Comparison of ENCODE assay signal across 9 cellular contexts in the genomic region with DNA sequence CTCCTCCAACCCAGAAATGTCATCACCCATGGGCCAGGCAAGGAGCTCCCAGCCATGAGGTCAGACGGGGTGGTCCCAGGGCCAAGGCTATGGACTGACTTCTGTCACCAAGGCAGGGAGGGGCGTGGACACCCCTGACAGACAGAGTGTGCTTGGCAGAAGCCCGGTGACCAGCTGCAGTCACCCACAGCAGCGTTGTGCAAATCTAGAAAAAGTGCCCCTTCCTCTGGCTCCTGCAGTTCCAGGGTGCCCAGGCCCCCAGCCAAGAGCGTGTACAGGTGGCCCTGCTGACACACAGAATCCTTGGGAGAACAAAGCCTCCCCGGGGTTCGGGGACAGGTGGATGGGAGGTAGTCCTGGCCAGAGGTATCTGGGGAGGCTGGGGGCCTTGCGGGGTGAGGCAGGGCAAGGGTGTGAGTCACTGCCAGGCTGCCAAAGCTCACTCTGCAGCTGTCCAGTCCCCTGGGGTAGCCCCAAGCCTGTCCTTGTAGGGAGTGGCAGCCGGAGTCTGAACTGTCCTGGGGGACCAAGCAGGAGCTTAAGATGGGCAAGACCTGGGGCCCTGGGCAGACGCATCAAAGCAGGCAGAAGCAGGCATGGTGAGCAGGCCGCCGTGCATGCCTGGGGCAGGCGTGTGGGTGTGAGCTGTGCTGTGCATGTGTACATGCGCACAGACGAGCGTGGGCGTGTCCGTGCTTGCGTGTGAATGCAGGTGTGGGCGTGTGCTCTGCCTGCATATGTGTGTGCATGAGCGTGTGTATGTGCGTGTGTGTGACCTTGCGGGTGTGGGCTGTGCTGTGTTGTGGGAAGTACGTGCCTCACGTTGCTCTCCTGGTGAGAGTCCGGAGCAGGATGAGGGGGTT. TPM values are rescaled to one million over a fixed set of nuclear protein-coding genes. Genes with fewer than 3 reads are reported as not detected.
A peak's percentile ranks its signal among the peaks of the same experiment; 100 is the strongest.
DNase-seq lines count a peak whose midpoint lies in the region; ATAC-seq and TF ChIP-seq lines count a peak whose summit lies in the region.
"Had no signal": no experiment of that assay in that cellular context is flagged by ENCODE, and none has a peak within 500 bp of the region (broad histone marks: within the 10 kb centered on the region; RNA-seq: fewer than 3 reads in every experiment).

No MANE protein-coding gene starts in this region.

- in situ Hi-C loops in ACHN (cut with HindIII; ENCODE audit: low pct_ligation_motif_present, low pct_unique_long_range_greater_than_20kb, low sequenced_read_pairs) (no loop called here), GM13976 (cut with MboI; ENCODE audit: low sequenced_read_pairs, unreplicated experiment) (no loop called here)

- H3K27ac ChIP-seq in colonic mucosa (no peak overlapping the region), spleen (peak overlapping the region in 1 of 8 donors; percentile 98)

- H3K27me3 Mint-ChIP-seq in activated naive CD4-positive, alpha-beta T cell treated with anti-CD3 and anti-CD28 coated beads, Interleukin-2, amount 50 U/mL, for 24 hours = no peaks in the 10 kb centered on the region

- TF ChIP-seq CTCF in colonic mucosa (IDR thresholded peaks at IDR 0.05) (no peak), spleen (IDR thresholded peaks at IDR 0.05 in 8 of 11, conservative IDR thresholded peaks at IDR 0.05 in 3 of 11) (no peak), GM13976 (IDR thresholded peaks at IDR 0.05; ENCODE audit: borderline replicate concordance, control extremely low read depth, extremely low read depth, insufficient read depth, missing control alignments) (no peak)

- H3K9me3 Mint-ChIP-seq in activated naive CD4-positive, alpha-beta T cell treated with anti-CD3 and anti-CD28 coated beads, Interleukin-2, amount 50 U/mL, for 24 hours = no peaks in the 10 kb centered on the region

- WGBS in spleen, 5 donors = 68 to 82% (median 75%) methylated on average over 14 to 26 of the region's 26 CpGs

- no peak overlapping the region for H3K4me3 Mint-ChIP-seq in activated naive CD4-positive, alpha-beta T cell treated with anti-CD3 and anti-CD28 coated beads, Interleukin-2, amount 50 U/mL, for 24 hours

- TF ChIP-seq POLR2A in spleen (IDR thresholded peaks at IDR 0.05) = no peak

- ATAC-seq in HG02981 (IDR thresholded peaks at IDR 0.05; ENCODE audit: unreplicated experiment) = no peak

- no peaks in the 10 kb centered on the region for H3K9me3 ChIP-seq in colonic mucosa
- no peaks in the 10 kb centered on the region for H3K9me3 ChIP-seq in spleen

- peaks cover 4% of the 10 kb centered on the region for H3K36me3 Mint-ChIP-seq in activated naive CD4-positive, alpha-beta T cell treated with anti-CD3 and anti-CD28 coated beads, Interleukin-2, amount 50 U/mL, for 24 hours

- H3K27ac Mint-ChIP-seq in activated naive CD4-positive, alpha-beta T cell treated with anti-CD3 and anti-CD28 coated beads, Interleukin-2, amount 50 U/mL, for 24 hours = peak overlapping the region; percentile 68

- intact Hi-C loops in colonic mucosa (cut with DNase I) (no loop called here), spleen (cut with DNase I; ENCODE audit: low total_unique reads) (no loop called here)

- peak overlapping the region; percentile 34 to 39 for H3K9ac ChIP-seq in colonic mucosa (ENCODE audit: low read depth in 2 of 2, low read length in 2 of 2)

- H3K4me3 ChIP-seq in colonic mucosa (no peak overlapping the region), spleen (no peak overlapping the region)

- peaks cover 9% of the 10 kb centered on the region for H3K4me1 Mint-ChIP-seq in activated naive CD4-positive, alpha-beta T cell treated with anti-CD3 and anti-CD28 coated beads, Interleukin-2, amount 50 U/mL, for 24 hours

- no peak for DNase-seq in activated naive CD4-positive, alpha-beta T cell (lab: John Stamatoyannopoulos, UW)
- DNase-seq in NCI-H146 treated with DMSO at 0.1 percent for 48 hours (lab: John Stamatoyannopoulos, UW; ENCODE audit: unreplicated experiment) = peak; percentile 48
- DNase-seq in colonic mucosa = peak; percentile 82
- DNase-seq in spleen = peak; percentile 80
- DNase-seq in ACHN = no peak
- DNase-seq in GM13976 (ENCODE audit: low spot score) = no peak
- DNase-seq: NCI-H446 treated with DMSO at 0.1 percent for 48 hours had no signal

- no peaks in the 10 kb centered on the region for H3K36me3 ChIP-seq in colonic mucosa
- peaks cover 0 to 5% (median 3%) of the 10 kb centered on the region in 6 donors for H3K36me3 ChIP-seq in spleen

- H3K4me1 ChIP-seq in colonic mucosa (peaks cover 2% of the 10 kb centered on the region), spleen (peaks cover 24 to 68% (median 58%) of the 10 kb centered on the region in 6 donors)

- H3K27me3 ChIP-seq in colonic mucosa (no peaks in the 10 kb centered on the region), spleen (replicated peaks in 1 of 7) (no peaks in the 10 kb centered on the region)

RNA-seq across cellular contexts. Expression of gene MYL5, which starts 3.3 kb away (rescaled TPM):
- total RNA-seq in colonic mucosa (10 to 100 TPM; 17.3 to 53.6 TPM), spleen (10 to 100 TPM in 6 of 7 donors, 1 to 10 TPM in 1; 9.2 to 28.2 (median 14.6) TPM)
- 10 to 100 TPM; 18.9 to 32.6 (median 20.0) TPM for polyA plus RNA-seq in spleen

RNA-seq across cellular contexts. Expression of gene ATP5ME, which starts 3.6 kb away (rescaled TPM):
- total RNA-seq in colonic mucosa (100 to 1,000 TPM; 416 to 553 TPM), spleen (100 to 1,000 TPM in 4 of 7 donors, 10 to 100 TPM in 3; 51.7 to 187 (median 160) TPM)
- 100 to 1,000 TPM; 444 to 497 (median 461) TPM for polyA plus RNA-seq in spleen

RNA-seq across cellular contexts. Expression of gene SLC49A3, which starts 11.3 kb away (rescaled TPM):
- total RNA-seq in colonic mucosa = 1 to 10 TPM; 7.1 to 8.4 TPM
- total RNA-seq in spleen = 10 to 100 TPM; 11.2 to 28.8 (median 21.2) TPM
- polyA plus RNA-seq in spleen = 10 to 100 TPM in 2 of 3 donors, 1 to 10 TPM in 1; 5.6 to 19.3 (median 11.7) TPM

RNA-seq across cellular contexts. Expression of gene PCGF3, which starts 28.0 kb away (rescaled TPM):
- total RNA-seq in colonic mucosa (10 to 100 TPM; 50.8 to 53.2 TPM), spleen (100 to 1,000 TPM in 1 of 7 donors, 10 to 100 TPM in 6; 52.0 to 102 (median 80.3) TPM)
- polyA plus RNA-seq in spleen = 10 to 100 TPM; 29.7 to 84.2 (median 53.3) TPM

RNA-seq across cellular contexts. Expression of gene PDE6B, which starts 52.3 kb away (rescaled TPM):
- total RNA-seq in colonic mucosa = 1 to 10 TPM; 1.2 to 2.3 TPM
- total RNA-seq in spleen = 10 to 100 TPM in 6 of 7 donors, 1 to 10 TPM in 1; 10.0 to 19.8 (median 15.8) TPM
- polyA plus RNA-seq in spleen = 1 to 10 TPM; 4.4 to 7.7 (median 6.1) TPM

Comparison
In these comparisons a context has a peak if more than half of its experiments do, and no peak if none do; other contexts are left out.
1. DNase-seq: peak in NCI-H146 treated with DMSO at 0.1 percent for 48 hours (single experiment), colonic mucosa (single experiment) and spleen (single experiment); none in activated naive CD4-positive, alpha-beta T cell (0 of 4), ACHN (single experiment) and GM13976 (single experiment).